Comparison of ENCODE assay signal across 1 cellular context in the genomic region with DNA sequence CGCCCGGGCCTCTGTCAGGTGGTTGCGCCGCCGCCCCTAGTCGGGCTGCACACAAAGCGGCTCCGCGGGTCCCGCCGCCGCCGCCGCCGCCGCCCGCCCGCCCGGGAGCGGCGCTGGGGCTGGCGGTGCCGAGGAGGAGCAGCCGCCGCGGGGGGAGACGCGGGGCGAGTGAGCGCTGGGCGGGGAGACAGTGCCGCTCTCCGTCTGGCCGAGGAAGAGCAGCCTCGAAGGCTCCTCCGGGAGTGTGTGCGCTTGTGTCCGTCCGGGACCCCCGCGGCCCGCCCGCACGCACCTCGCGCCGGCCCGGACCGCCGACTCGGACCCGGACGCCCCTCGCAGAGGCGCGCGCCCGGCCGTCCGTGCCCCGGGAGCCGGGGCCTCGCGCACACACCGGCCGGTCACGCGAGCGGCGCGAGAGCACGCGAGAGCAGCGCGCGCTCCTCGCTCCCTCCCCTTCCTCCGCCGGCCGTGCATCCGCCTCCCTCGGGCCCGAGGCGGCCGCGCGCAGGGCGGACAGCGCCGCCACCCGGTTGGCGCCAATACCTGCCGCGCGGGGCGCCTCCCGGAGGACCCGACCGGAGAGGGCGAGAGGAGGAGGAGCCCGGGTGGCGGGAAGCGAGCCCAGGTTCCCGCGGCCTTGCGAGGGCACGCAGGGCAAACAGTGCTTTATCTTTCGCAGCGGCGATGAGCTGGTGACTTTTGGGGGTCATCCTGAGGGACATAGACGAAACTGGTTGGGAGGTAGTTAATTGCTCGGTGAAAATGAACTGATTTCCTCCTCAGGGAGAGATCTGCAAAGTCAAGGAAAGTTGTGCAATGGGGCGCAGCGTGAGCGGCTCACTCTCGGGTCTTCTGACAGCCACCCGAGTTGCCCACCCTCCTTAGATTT.
TF ChIP-seq lines count a peak whose summit lies in the region.

A gene with protein sequence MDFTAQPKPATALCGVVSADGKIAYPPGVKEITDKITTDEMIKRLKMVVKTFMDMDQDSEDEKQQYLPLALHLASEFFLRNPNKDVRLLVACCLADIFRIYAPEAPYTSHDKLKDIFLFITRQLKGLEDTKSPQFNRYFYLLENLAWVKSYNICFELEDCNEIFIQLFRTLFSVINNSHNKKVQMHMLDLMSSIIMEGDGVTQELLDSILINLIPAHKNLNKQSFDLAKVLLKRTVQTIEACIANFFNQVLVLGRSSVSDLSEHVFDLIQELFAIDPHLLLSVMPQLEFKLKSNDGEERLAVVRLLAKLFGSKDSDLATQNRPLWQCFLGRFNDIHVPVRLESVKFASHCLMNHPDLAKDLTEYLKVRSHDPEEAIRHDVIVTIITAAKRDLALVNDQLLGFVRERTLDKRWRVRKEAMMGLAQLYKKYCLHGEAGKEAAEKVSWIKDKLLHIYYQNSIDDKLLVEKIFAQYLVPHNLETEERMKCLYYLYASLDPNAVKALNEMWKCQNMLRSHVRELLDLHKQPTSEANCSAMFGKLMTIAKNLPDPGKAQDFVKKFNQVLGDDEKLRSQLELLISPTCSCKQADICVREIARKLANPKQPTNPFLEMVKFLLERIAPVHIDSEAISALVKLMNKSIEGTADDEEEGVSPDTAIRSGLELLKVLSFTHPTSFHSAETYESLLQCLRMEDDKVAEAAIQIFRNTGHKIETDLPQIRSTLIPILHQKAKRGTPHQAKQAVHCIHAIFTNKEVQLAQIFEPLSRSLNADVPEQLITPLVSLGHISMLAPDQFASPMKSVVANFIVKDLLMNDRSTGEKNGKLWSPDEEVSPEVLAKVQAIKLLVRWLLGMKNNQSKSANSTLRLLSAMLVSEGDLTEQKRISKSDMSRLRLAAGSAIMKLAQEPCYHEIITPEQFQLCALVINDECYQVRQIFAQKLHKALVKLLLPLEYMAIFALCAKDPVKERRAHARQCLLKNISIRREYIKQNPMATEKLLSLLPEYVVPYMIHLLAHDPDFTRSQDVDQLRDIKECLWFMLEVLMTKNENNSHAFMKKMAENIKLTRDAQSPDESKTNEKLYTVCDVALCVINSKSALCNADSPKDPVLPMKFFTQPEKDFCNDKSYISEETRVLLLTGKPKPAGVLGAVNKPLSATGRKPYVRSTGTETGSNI (N-terminal part only) (minus strand): TSS at position 423 of the 889 bp plus-strand sequence. CDS start 1,334 bp downstream, outside the sequence.

TF ChIP-seq in K562, 482 proteins besides CTCF, POLR2A, EP300 and RAD21 (continued from another document and continues in another):
- TF ChIP-seq, protein P1, sequence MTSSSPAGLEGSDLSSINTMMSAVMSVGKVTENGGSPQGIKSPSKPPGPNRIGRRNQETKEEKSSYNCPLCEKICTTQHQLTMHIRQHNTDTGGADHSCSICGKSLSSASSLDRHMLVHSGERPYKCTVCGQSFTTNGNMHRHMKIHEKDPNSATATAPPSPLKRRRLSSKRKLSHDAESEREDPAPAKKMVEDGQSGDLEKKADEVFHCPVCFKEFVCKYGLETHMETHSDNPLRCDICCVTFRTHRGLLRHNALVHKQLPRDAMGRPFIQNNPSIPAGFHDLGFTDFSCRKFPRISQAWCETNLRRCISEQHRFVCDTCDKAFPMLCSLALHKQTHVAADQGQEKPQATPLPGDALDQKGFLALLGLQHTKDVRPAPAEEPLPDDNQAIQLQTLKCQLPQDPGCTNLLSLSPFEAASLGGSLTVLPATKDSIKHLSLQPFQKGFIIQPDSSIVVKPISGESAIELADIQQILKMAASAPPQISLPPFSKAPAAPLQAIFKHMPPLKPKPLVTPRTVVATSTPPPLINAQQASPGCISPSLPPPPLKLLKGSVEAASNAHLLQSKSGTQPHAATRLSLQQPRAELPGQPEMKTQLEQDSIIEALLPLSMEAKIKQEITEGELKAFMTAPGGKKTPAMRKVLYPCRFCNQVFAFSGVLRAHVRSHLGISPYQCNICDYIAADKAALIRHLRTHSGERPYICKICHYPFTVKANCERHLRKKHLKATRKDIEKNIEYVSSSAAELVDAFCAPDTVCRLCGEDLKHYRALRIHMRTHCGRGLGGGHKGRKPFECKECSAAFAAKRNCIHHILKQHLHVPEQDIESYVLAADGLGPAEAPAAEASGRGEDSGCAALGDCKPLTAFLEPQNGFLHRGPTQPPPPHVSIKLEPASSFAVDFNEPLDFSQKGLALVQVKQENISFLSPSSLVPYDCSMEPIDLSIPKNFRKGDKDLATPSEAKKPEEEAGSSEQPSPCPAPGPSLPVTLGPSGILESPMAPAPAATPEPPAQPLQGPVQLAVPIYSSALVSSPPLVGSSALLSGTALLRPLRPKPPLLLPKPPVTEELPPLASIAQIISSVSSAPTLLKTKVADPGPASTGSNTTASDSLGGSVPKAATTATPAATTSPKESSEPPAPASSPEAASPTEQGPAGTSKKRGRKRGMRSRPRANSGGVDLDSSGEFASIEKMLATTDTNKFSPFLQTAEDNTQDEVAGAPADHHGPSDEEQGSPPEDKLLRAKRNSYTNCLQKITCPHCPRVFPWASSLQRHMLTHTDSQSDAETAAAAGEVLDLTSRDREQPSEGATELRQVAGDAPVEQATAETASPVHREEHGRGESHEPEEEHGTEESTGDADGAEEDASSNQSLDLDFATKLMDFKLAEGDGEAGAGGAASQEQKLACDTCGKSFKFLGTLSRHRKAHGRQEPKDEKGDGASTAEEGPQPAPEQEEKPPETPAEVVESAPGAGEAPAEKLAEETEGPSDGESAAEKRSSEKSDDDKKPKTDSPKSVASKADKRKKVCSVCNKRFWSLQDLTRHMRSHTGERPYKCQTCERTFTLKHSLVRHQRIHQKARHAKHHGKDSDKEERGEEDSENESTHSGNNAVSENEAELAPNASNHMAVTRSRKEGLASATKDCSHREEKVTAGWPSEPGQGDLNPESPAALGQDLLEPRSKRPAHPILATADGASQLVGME (CRISPR knock-in tag; IDR thresholded peaks at IDR 0.05) = peak; percentile 92
- no peak for TF ChIP-seq ZNF316 (IDR thresholded peaks at IDR 0.05)
- TF ChIP-seq STAT5B (CRISPR knock-in tag; IDR thresholded peaks at IDR 0.05) = no peak
- TF ChIP-seq RBBP5 (IDR thresholded peaks at IDR 0.05; ENCODE audit: borderline replicate concordance, insufficient read depth, low read length, poor library complexity, severe bottlenecking) = peak; percentile 47
- TF ChIP-seq FOXK2 (conservative IDR thresholded peaks at IDR 0.05 in 1 of 2, IDR thresholded peaks at IDR 0.05 in 1 of 2; ENCODE audit: low read depth in 2 of 2) = no peak
- TF ChIP-seq, protein P2, sequence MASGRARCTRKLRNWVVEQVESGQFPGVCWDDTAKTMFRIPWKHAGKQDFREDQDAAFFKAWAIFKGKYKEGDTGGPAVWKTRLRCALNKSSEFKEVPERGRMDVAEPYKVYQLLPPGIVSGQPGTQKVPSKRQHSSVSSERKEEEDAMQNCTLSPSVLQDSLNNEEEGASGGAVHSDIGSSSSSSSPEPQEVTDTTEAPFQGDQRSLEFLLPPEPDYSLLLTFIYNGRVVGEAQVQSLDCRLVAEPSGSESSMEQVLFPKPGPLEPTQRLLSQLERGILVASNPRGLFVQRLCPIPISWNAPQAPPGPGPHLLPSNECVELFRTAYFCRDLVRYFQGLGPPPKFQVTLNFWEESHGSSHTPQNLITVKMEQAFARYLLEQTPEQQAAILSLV (tag; IDR thresholded peaks at IDR 0.05) = 0 out of 2 replicates have a peak, but pooled peaks have one; percentile 50
- TF ChIP-seq RBM15 (IDR thresholded peaks at IDR 0.05; ENCODE audit: insufficient read depth, low read length) = no peak
- TF ChIP-seq ZNF76 (CRISPR knock-in tag; IDR thresholded peaks at IDR 0.05; ENCODE audit: borderline replicate concordance) = no peak
- no peak for TF ChIP-seq RAD51 (IDR thresholded peaks at IDR 0.05; ENCODE audit: borderline replicate concordance, low read depth)
- no peak for TF ChIP-seq ZEB2 (IDR thresholded peaks at IDR 0.05)
- no peak for TF ChIP-seq TAF9B (IDR thresholded peaks at IDR 0.05; ENCODE audit: partially characterized antibody)
- no peak for TF ChIP-seq STAT5A (IDR thresholded peaks at IDR 0.05; ENCODE audit: borderline replicate concordance, low read length)
- TF ChIP-seq SNIP1 (IDR thresholded peaks at IDR 0.05; ENCODE audit: low read depth) = no peak
- no peak for TF ChIP-seq ZNF224 (CRISPR knock-in tag; IDR thresholded peaks at IDR 0.05)
- peak; percentile 32; the same call in 1 of the 2 replicates for TF ChIP-seq SMARCA4 (IDR thresholded peaks at IDR 0.05)
- no peak for TF ChIP-seq ZNF3 (CRISPR knock-in tag; IDR thresholded peaks at IDR 0.05)
- TF ChIP-seq KDM5B (IDR thresholded peaks at IDR 0.05; ENCODE audit: insufficient replicate concordance, low read depth, low read length) = peak; percentile 75
- peak; percentile 52 for TF ChIP-seq NCOR1 (IDR thresholded peaks at IDR 0.05)
- no peak for TF ChIP-seq MAFG (tag; conservative IDR thresholded peaks at IDR 0.05)
- TF ChIP-seq KLF1 (tag; IDR thresholded peaks at IDR 0.05) = no peak; the same call in 1 of the 2 replicates
- TF ChIP-seq ETV6 (IDR thresholded peaks at IDR 0.05; ENCODE audit: borderline replicate concordance in 1 of 2, low read depth in 2 of 2, low read length in 1 of 2) = no peak
- no peak for TF ChIP-seq ETV6 (CRISPR knock-in tag; IDR thresholded peaks at IDR 0.05; ENCODE audit: borderline replicate concordance)
- TF ChIP-seq RBM39 (optimal IDR thresholded peaks at IDR 0.05; ENCODE audit: low read depth, low read length) = peak; percentile 52
- TF ChIP-seq, protein P3, sequence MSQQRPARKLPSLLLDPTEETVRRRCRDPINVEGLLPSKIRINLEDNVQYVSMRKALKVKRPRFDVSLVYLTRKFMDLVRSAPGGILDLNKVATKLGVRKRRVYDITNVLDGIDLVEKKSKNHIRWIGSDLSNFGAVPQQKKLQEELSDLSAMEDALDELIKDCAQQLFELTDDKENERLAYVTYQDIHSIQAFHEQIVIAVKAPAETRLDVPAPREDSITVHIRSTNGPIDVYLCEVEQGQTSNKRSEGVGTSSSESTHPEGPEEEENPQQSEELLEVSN (IDR thresholded peaks at IDR 0.05; ENCODE audit: borderline replicate concordance in 1 of 2, extremely low read depth in 1 of 2, insufficient read depth in 1 of 2, insufficient read length in 1 of 2, low read depth in 1 of 2, low read length in 1 of 2, poor library complexity in 1 of 2, severe bottlenecking in 1 of 2) = peak; percentile 96 to 98
- TF ChIP-seq NR2C1 (IDR thresholded peaks at IDR 0.05) = no peak
- 0 out of 2 replicates have a peak, but pooled peaks have one; percentile 18 for TF ChIP-seq NR2C1 (tag; IDR thresholded peaks at IDR 0.05)
- TF ChIP-seq, protein P4, sequence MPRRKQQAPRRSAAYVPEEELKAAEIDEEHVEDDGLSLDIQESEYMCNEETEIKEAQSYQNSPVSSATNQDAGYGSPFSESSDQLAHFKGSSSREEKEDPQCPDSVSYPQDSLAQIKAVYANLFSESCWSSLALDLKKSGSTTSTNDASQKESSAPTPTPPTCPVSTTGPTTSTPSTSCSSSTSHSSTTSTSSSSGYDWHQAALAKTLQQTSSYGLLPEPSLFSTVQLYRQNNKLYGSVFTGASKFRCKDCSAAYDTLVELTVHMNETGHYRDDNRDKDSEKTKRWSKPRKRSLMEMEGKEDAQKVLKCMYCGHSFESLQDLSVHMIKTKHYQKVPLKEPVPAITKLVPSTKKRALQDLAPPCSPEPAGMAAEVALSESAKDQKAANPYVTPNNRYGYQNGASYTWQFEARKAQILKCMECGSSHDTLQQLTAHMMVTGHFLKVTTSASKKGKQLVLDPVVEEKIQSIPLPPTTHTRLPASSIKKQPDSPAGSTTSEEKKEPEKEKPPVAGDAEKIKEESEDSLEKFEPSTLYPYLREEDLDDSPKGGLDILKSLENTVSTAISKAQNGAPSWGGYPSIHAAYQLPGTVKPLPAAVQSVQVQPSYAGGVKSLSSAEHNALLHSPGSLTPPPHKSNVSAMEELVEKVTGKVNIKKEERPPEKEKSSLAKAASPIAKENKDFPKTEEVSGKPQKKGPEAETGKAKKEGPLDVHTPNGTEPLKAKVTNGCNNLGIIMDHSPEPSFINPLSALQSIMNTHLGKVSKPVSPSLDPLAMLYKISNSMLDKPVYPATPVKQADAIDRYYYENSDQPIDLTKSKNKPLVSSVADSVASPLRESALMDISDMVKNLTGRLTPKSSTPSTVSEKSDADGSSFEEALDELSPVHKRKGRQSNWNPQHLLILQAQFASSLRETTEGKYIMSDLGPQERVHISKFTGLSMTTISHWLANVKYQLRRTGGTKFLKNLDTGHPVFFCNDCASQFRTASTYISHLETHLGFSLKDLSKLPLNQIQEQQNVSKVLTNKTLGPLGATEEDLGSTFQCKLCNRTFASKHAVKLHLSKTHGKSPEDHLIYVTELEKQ (CRISPR knock-in tag; IDR thresholded peaks at IDR 0.05) = no peak
- TF ChIP-seq, protein P5, sequence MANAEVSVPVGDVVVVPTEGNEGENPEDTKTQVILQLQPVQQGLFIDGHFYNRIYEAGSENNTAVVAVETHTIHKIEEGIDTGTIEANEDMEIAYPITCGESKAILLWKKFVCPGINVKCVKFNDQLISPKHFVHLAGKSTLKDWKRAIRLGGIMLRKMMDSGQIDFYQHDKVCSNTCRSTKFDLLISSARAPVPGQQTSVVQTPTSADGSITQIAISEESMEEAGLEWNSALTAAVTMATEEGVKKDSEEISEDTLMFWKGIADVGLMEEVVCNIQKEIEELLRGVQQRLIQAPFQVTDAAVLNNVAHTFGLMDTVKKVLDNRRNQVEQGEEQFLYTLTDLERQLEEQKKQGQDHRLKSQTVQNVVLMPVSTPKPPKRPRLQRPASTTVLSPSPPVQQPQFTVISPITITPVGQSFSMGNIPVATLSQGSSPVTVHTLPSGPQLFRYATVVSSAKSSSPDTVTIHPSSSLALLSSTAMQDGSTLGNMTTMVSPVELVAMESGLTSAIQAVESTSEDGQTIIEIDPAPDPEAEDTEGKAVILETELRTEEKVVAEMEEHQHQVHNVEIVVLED (CRISPR knock-in tag; IDR thresholded peaks at IDR 0.05) = peak; percentile 82
- TF ChIP-seq PRMT5 (CRISPR knock-in tag; IDR thresholded peaks at IDR 0.05) = no peak
